Comparison of ENCODE assay signal across 13 cellular contexts in genomic region chr2:55842009-55842408, GRCh38.
DNase-seq lines count a peak whose midpoint lies in the region; ATAC-seq and TF ChIP-seq lines count a peak whose summit lies in the region.
"Had no signal": no experiment of that assay in that cellular context is flagged by ENCODE, and none has a peak within 500 bp of the region (broad histone marks: within the 10 kb centered on the region; RNA-seq: fewer than 3 reads in every experiment).

No MANE protein-coding gene starts in this region.

- intact Hi-C loops in testis (cut with DNase I; ENCODE audit: low total_unique reads): no loop called here

- ATAC-seq in GM21825 (IDR thresholded peaks at IDR 0.05; ENCODE audit: unreplicated experiment): no peak
- ATAC-seq: right cardiac atrium had no signal

- H3K4me3 ChIP-seq in testis: no peak overlapping the region

- H3K27me3 ChIP-seq in testis: no peaks in the 10 kb centered on the region
- H3K27me3 ChIP-seq: BE2C had no signal

- no peaks in the 10 kb centered on the region for H3K36me3 ChIP-seq in testis (ENCODE audit: low read depth, missing control alignments)
- H3K36me3 ChIP-seq: BE2C had no signal

- TF ChIP-seq CTCF in testis (IDR thresholded peaks at IDR 0.05): no peak

- H3K4me1 ChIP-seq in testis: no peaks in the 10 kb centered on the region
- H3K4me1 ChIP-seq: BE2C had no signal

- TF ChIP-seq POLR2A in testis (IDR thresholded peaks at IDR 0.05): no peak

- no peaks in the 10 kb centered on the region for H3K9me3 ChIP-seq in testis
- H3K9me3 ChIP-seq: BE2C had no signal

- H3K27ac ChIP-seq in testis: no peak overlapping the region

- WGBS in testis, 2 donors: 86 to 91% methylated on average over 2 of the region's 2 CpGs

- peak; percentile 72 for DNase-seq in EL
- DNase-seq in NOMO-1 (lab: John Stamatoyannopoulos, UW; ENCODE audit: unreplicated experiment in 2 of 2): peak; percentile 52 to 64
- DNase-seq in fibroblast of gingiva (ENCODE audit: low read depth): peak; percentile 7
- DNase-seq in renal cortical epithelial cell (ENCODE audit: low read depth): peak; percentile 20
- DNase-seq in testis: no peak
- no peak for DNase-seq in NCI-H2107 (lab: John Stamatoyannopoulos, UW)
- DNase-seq: activated CD4-positive, CD25-positive, alpha-beta regulatory T cell; BE2C; cerebellar nuclear complex; NCI-H1048; right cardiac atrium; substantia nigra had no signal

Comparison
In these comparisons a context has a peak if more than half of its experiments do, and no peak if none do; other contexts are left out.
1. DNase-seq: peak in EL (single experiment), NOMO-1 (2 of 2), fibroblast of gingiva (single experiment) and renal cortical epithelial cell (single experiment); none in testis (single experiment) and NCI-H2107 (single experiment).